In genomic region chr12:32305163-32305562, GRCh38 we compare ENCODE assay signal across 8 cellular contexts.
DNase-seq lines count a peak whose midpoint lies in the region; ATAC-seq and TF ChIP-seq lines count a peak whose summit lies in the region.
"Had no signal": no experiment of that assay in that cellular context is flagged by ENCODE, and none has a peak within 500 bp of the region (broad histone marks: within the 10 kb centered on the region; RNA-seq: fewer than 3 reads in every experiment).

No MANE protein-coding gene starts in this region.

- CTCF ChIA-PET in Calu3 (lab: Charles Lee) = interaction anchor here (0.6 to 1.0 kb wide), 2 partner anchors 172 to 193 kb away, joined by 4 to 5 read pairs; no protein-coding TSS in a partner anchor
- CTCF ChIA-PET in activated CD8-positive, alpha-beta T cell treated with anti-CD3 and anti-CD28 coated beads for 36 hours (lab: Charles Lee) = interaction anchor here (0.8 to 3.7 kb wide), 3 partner anchors 93 to 652 kb away, joined by 3 to 24 read pairs (median 6); no protein-coding TSS in a partner anchor

- BruUV-seq in Calu3 (replicated peaks; lab: Mats Ljungman, UMichigan) = no TSS peak

- H3K9me3 Mint-ChIP-seq in Calu3 (ENCODE audit: low read depth, unreplicated experiment) = no peaks in the 10 kb centered on the region
- no peaks in the 10 kb centered on the region for H3K9me3 Mint-ChIP-seq in activated CD8-positive, alpha-beta T cell treated with anti-CD3 and anti-CD28 coated beads for 36 hours
- H3K9me3 Mint-ChIP-seq: naive B cell had no signal

- H3K4me3 ChIP-seq in lower lobe of right lung = no peak overlapping the region

- peak; percentile 51 for TF ChIP-seq CTCF in Calu3 (IDR thresholded peaks at IDR 0.05; ENCODE audit: unreplicated experiment)
- TF ChIP-seq CTCF in activated CD8-positive, alpha-beta T cell treated with anti-CD3 and anti-CD28 coated beads for 36 hours (IDR thresholded peaks at IDR 0.05) = peak; percentile 69
- TF ChIP-seq CTCF in lower lobe of right lung (IDR thresholded peaks at IDR 0.05) = peak; percentile 39

- H3K4me1 ChIP-seq in lower lobe of right lung = peaks cover 4% of the 10 kb centered on the region

- H3K27me3 Mint-ChIP-seq in Calu3 (ENCODE audit: unreplicated experiment) = no peaks in the 10 kb centered on the region
- no peaks in the 10 kb centered on the region for H3K27me3 Mint-ChIP-seq in activated CD8-positive, alpha-beta T cell treated with anti-CD3 and anti-CD28 coated beads for 36 hours
- H3K27me3 Mint-ChIP-seq: naive B cell had no signal

- peaks cover 6% of the 10 kb centered on the region for H3K4me1 Mint-ChIP-seq in Calu3 (ENCODE audit: low read depth, unreplicated experiment)
- H3K4me1 Mint-ChIP-seq in activated CD8-positive, alpha-beta T cell treated with anti-CD3 and anti-CD28 coated beads for 36 hours (ENCODE audit: low read depth) = no peaks in the 10 kb centered on the region

- no peaks in the 10 kb centered on the region for H3K27me3 ChIP-seq in lower lobe of right lung (ENCODE audit: low read depth)

- H3K36me3 Mint-ChIP-seq in Calu3 (ENCODE audit: insufficient read depth, unreplicated experiment) = peaks cover 4% of the 10 kb centered on the region
- no peaks in the 10 kb centered on the region for H3K36me3 Mint-ChIP-seq in activated CD8-positive, alpha-beta T cell treated with anti-CD3 and anti-CD28 coated beads for 36 hours (ENCODE audit: low read depth)
- H3K36me3 Mint-ChIP-seq: naive B cell had no signal

- H3K36me3 ChIP-seq in lower lobe of right lung = peaks cover 4% of the 10 kb centered on the region

- POLR2A ChIA-PET in activated CD8-positive, alpha-beta T cell treated with anti-CD3 and anti-CD28 coated beads for 36 hours (lab: Charles Lee) = no interaction called here

- no peak overlapping the region for H3K4me3 Mint-ChIP-seq in Calu3 (ENCODE audit: low read depth, unreplicated experiment)
- no peak overlapping the region for H3K4me3 Mint-ChIP-seq in activated CD8-positive, alpha-beta T cell treated with anti-CD3 and anti-CD28 coated beads for 36 hours

- H3K27ac Mint-ChIP-seq in Calu3 (ENCODE audit: unreplicated experiment) = no peak overlapping the region
- H3K27ac Mint-ChIP-seq in activated CD8-positive, alpha-beta T cell treated with anti-CD3 and anti-CD28 coated beads for 36 hours = no peak overlapping the region

- peak; percentile 29 for DNase-seq in Calu3
- DNase-seq in HT-29 (ENCODE audit: low spot score) = peak; percentile 88
- peak; percentile 16 for DNase-seq in activated CD8-positive, alpha-beta T cell treated with anti-CD3 and anti-CD28 coated beads for 36 hours
- no peak for DNase-seq in lower lobe of right lung
- DNase-seq in ecto neural progenitor cell (ENCODE audit: low spot score) = no peak
- no peak for DNase-seq in GDM1 (lab: John Stamatoyannopoulos, UW)
- DNase-seq: naive B cell had no signal

- no peaks in the 10 kb centered on the region for H3K9me3 ChIP-seq in lower lobe of right lung

- intact Hi-C loops in Calu3 (cut with micrococcal nuclease; ENCODE audit: unreplicated experiment) (loop anchor here (1.0 to 10.0 kb wide), 3 partner anchors 170 to 623 kb away; no protein-coding TSS in a partner anchor), lower lobe of right lung (cut with DNase I) (loop anchor here (10.0 kb wide), 1 partner anchor 240 kb away; no protein-coding TSS in a partner anchor)
- intact Hi-C loops in activated CD8-positive, alpha-beta T cell treated with anti-CD3 and anti-CD28 coated beads for 36 hours (cut with micrococcal nuclease) = no loop called here

- H3K27ac ChIP-seq in lower lobe of right lung = no peak overlapping the region

- ATAC-seq in activated CD8-positive, alpha-beta T cell treated with anti-CD3 and anti-CD28 coated beads for 36 hours = peak; percentile 34
- ATAC-seq in lower lobe of right lung = no peak
- ATAC-seq in HG03378 (IDR thresholded peaks at IDR 0.05; ENCODE audit: unreplicated experiment) = no peak

Comparison
In these comparisons a context has a peak if more than half of its experiments do, and no peak if none do; other contexts are left out.
1. DNase-seq: peak in Calu3 (single experiment), HT-29 (single experiment) and activated CD8-positive, alpha-beta T cell treated with anti-CD3 and anti-CD28 coated beads for 36 hours (single experiment); none in lower lobe of right lung (single experiment), ecto neural progenitor cell (single experiment) and GDM1 (single experiment).
2. Peak in every context shown above with its lines, with median percentiles within 50 percentile points of each other: CTCF ChIP-seq.